8 cellular contexts compared by ENCODE assay signal in the genomic region with DNA sequence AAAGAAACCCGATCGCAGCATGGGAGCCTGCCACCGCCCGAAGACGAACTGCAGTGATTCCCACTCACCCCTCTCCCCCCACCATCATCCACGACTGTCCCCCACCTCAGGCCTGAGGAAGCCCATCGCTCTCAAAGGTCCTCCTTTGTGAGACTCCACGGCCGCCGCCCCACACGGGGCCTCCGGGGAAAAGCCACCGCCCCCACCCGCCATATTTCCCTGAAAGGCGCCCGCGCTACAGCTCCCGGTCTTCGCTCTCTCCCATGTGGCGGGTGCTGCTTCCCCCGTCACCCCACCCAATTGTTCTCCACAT. TPM values are rescaled to one million over a fixed set of nuclear protein-coding genes. Genes with fewer than 3 reads are reported as not detected.
DNase-seq lines count a peak whose midpoint lies in the region; ATAC-seq and FAIRE-seq lines count a peak whose summit lies in the region.

No MANE protein-coding gene starts in this region.

- H3K36me3 Mint-ChIP-seq in activated T-cell treated with anti-CD3 and anti-CD28 coated beads, Interleukin-2, amount 50 U/mL, for 4 hours (ENCODE audit: insufficient read depth), result peaks cover 20% of the 10 kb centered on the region

- H3K27me3 ChIP-seq in rectal smooth muscle tissue (ENCODE audit: control insufficient read depth, insufficient read depth, low read length), result no peaks in the 10 kb centered on the region

- no peak for DNase-seq in activated T-cell treated with anti-CD3 and anti-CD28 coated beads, Interleukin-2, amount 50 U/mL, for 4 hours
- DNase-seq in Right ventricle myocardium superior, result no peak
- no peak for DNase-seq in ecto neural progenitor cell (ENCODE audit: low spot score)
- no peak for DNase-seq in ACHN
- DNase-seq in HTR-8/SVneo (ENCODE audit: insufficient read length, low spot score), result no peak

- H3K4me1 ChIP-seq in rectal smooth muscle tissue (ENCODE audit: control insufficient read depth, insufficient read depth, low read length), result peaks cover 11% of the 10 kb centered on the region

- intact Hi-C loops in Right ventricle myocardium superior (cut with DNase I), result no loop called here

- peak overlapping the region; percentile 88 for H3K9ac ChIP-seq in rectal smooth muscle tissue (ENCODE audit: low read length)

- peaks cover 33% of the 10 kb centered on the region for H3K4me1 Mint-ChIP-seq in activated T-cell treated with anti-CD3 and anti-CD28 coated beads, Interleukin-2, amount 50 U/mL, for 4 hours (ENCODE audit: low read depth)

- peak; percentile 14 for ATAC-seq in GM18909 (IDR thresholded peaks at IDR 0.05; ENCODE audit: poor library complexity, unreplicated experiment)
- peak; percentile 18 for ATAC-seq in HG03025 (IDR thresholded peaks at IDR 0.05; ENCODE audit: low FRiP score, unreplicated experiment)
- ATAC-seq in activated T-cell treated with anti-CD3 and anti-CD28 coated beads, Interleukin-2, amount 50 U/mL, for 4 hours, result peak; percentile 26 to 29
- ATAC-seq in Right ventricle myocardium superior (ENCODE audit: poor library complexity), result peak; percentile 51

- H3K4me3 ChIP-seq in rectal smooth muscle tissue (ENCODE audit: low read length), result peak overlapping the region; percentile 99

- no peaks in the 10 kb centered on the region for H3K9me3 Mint-ChIP-seq in activated T-cell treated with anti-CD3 and anti-CD28 coated beads, Interleukin-2, amount 50 U/mL, for 4 hours

- in situ Hi-C loops in ACHN (cut with HindIII; ENCODE audit: low pct_ligation_motif_present, low pct_unique_long_range_greater_than_20kb, low sequenced_read_pairs), result no loop called here

- no peak for FAIRE-seq in HTR-8/SVneo (lab: Jason Lieb, UNC)

- no peaks in the 10 kb centered on the region for H3K27me3 Mint-ChIP-seq in activated T-cell treated with anti-CD3 and anti-CD28 coated beads, Interleukin-2, amount 50 U/mL, for 4 hours (ENCODE audit: low read depth)

- no peaks in the 10 kb centered on the region for H3K36me3 ChIP-seq in rectal smooth muscle tissue (ENCODE audit: control insufficient read depth, insufficient read depth, low read length)

- H3K4me3 Mint-ChIP-seq in activated T-cell treated with anti-CD3 and anti-CD28 coated beads, Interleukin-2, amount 50 U/mL, for 4 hours, result peak overlapping the region; percentile 89

- H3K27ac ChIP-seq in rectal smooth muscle tissue (ENCODE audit: low read depth, low read length), result peak overlapping the region; percentile 99

RNA-seq across cellular contexts. Expression of a gene that starts 0.7 kb away (rescaled TPM):
- 100 to 1,000 TPM; 470 to 529 (median 478) TPM for total RNA-seq in activated T-cell treated with anti-CD3 and anti-CD28 coated beads, Interleukin-2, amount 50 U/mL, for 4 hours
- total RNA-seq in Right ventricle myocardium superior, result 613 TPM

RNA-seq across cellular contexts. Expression of a gene that starts 56.7 kb away (rescaled TPM):
- 10 to 100 TPM; 21.0 to 22.4 (median 22.0) TPM for total RNA-seq in activated T-cell treated with anti-CD3 and anti-CD28 coated beads, Interleukin-2, amount 50 U/mL, for 4 hours
- 36.0 TPM for total RNA-seq in Right ventricle myocardium superior
